ENCODE assay signal across 22 cellular contexts in the genomic region with DNA sequence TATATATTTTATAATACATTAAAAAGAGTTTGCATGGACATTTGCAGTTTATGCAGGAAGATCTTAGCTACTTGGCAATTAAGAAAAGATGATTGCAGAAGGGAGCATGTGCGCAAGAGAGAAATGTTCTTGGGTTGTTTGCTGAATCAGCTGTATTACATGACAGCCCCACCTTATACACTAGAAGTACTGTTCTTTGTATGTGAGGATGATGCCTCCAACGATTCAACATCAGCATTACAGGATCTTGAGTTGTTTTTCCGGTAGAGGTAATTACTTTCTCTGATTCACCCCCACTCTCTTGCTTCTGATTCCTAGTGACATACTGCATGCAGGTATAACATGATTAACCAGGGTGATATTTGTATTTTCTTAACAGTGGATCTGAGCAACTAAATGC.
"Had no signal": no experiment of that assay in that cellular context is flagged by ENCODE, and none has a peak within 500 bp of the region (broad histone marks: within the 10 kb centered on the region; RNA-seq: fewer than 3 reads in every experiment).

No MANE protein-coding gene starts in this region.

- H3K9me3 ChIP-seq: gastrocnemius medialis, heart left ventricle, pancreas, suprapubic skin, transverse colon had no signal

- DNase-seq: activated CD4-positive, alpha-beta memory T cell treated with anti-CD3 and anti-CD28 coated beads, Interleukin-2, amount 10 ng/mL, durations not matched to agents 7 days and 5 days; activated CD4-positive, alpha-beta T cell treated with anti-CD3 and anti-CD28 coated beads for 48 hours; activated CD4-positive, CD25-positive, alpha-beta regulatory T cell; activated CD8-positive, alpha-beta memory T cell treated with anti-CD3 and anti-CD28 coated beads, Interleukin-2, amount 10 ng/mL, durations not matched to agents 7 days and 5 days; activated naive CD4-positive, alpha-beta T cell treated with Interleukin-2 at 50 U/mL for 16 hours; activated T-cell treated with anti-CD3 and anti-CD28 coated beads, Interleukin-2, amount 50 U/mL, for 1 hour; anterior cingulate cortex; central memory CD4-positive, alpha-beta T cell; dorsolateral prefrontal cortex; erythroblast; gastrocnemius medialis; heart left ventricle; mesendoderm; naive thymus-derived CD4-positive, alpha-beta T cell; pancreas; stimulated activated CD4-positive, alpha-beta T cell treated with anti-CD3 and anti-CD28 coated beads, Interleukin-4, amount 100 ng/mL, for 1 hour; stimulated activated naive CD8-positive, alpha-beta T cell treated with anti-CD3 and anti-CD28 coated beads, Interleukin-15, amount 100 ng/mL, for 72 hours; transverse colon had no signal

- H3K27ac ChIP-seq: dorsolateral prefrontal cortex, gastrocnemius medialis, heart left ventricle, pancreas, suprapubic skin, transverse colon had no signal

- H3K36me3 ChIP-seq: gastrocnemius medialis, heart left ventricle, pancreas, suprapubic skin, transverse colon had no signal

- ATAC-seq: activated CD8-positive, alpha-beta memory T cell treated with anti-CD3 and anti-CD28 coated beads, Interleukin-2, amount 10 ng/mL, durations not matched to agents 7 days and 5 days; activated T-helper 17 cell treated with anti-CD3 and anti-CD28 coated beads, Interleukin-2, amount 50 U/mL, for 72 hours; gastrocnemius medialis; heart left ventricle; naive thymus-derived CD4-positive, alpha-beta T cell; pancreas; sciatic nerve; stimulated activated naive CD8-positive, alpha-beta T cell treated with anti-CD3 and anti-CD28 coated beads, Interleukin-15, amount 100 ng/mL, for 72 hours had no signal

- H3K27me3 ChIP-seq: gastrocnemius medialis, heart left ventricle, suprapubic skin, transverse colon had no signal

- H3K4me3 ChIP-seq: dorsolateral prefrontal cortex, gastrocnemius medialis, heart left ventricle, pancreas, smooth muscle cell, suprapubic skin, transverse colon had no signal

- H3K4me1 ChIP-seq: gastrocnemius medialis, pancreas had no signal
